Comparison of ENCODE assay signal across 8 cellular contexts in genomic region chr15:92903956-92904831, GRCh38. TPM values are rescaled to one million over a fixed set of nuclear protein-coding genes. Genes with fewer than 3 reads are reported as not detected.
DNase-seq lines count a peak whose midpoint lies in the region; ATAC-seq and TF ChIP-seq lines count a peak whose summit lies in the region.

No MANE protein-coding gene starts in this region.

- H3K9me3 Mint-ChIP-seq in activated naive CD4-positive, alpha-beta T cell treated with anti-CD3 and anti-CD28 coated beads, Interleukin-2, amount 50 U/mL, for 24 hours = peaks cover 4% of the 10 kb centered on the region

- H3K9ac ChIP-seq in SK-N-MC (ENCODE audit: insufficient read length) = peak overlapping the region; percentile 97

- H3K27ac ChIP-seq in SK-N-MC (peak overlapping the region; percentile 100), suprapubic skin (peak overlapping the region; percentile 97)

- peaks cover 66% of the 10 kb centered on the region for H3K4me1 Mint-ChIP-seq in activated naive CD4-positive, alpha-beta T cell treated with anti-CD3 and anti-CD28 coated beads, Interleukin-2, amount 50 U/mL, for 24 hours

- H3K36me3 Mint-ChIP-seq in activated naive CD4-positive, alpha-beta T cell treated with anti-CD3 and anti-CD28 coated beads, Interleukin-2, amount 50 U/mL, for 24 hours = peaks cover 29% of the 10 kb centered on the region

- H3K9me3 ChIP-seq in SK-N-MC (ENCODE audit: low read depth, low read length) = no peaks in the 10 kb centered on the region
- H3K9me3 ChIP-seq in suprapubic skin = no peaks in the 10 kb centered on the region

- H3K4me3 ChIP-seq in GM08714 (ENCODE audit: low read length) (peak overlapping the region; percentile 99), SK-N-MC (peak overlapping the region; percentile 92), suprapubic skin (peak overlapping the region; percentile 62)

- TF ChIP-seq POLR2A in suprapubic skin (IDR thresholded peaks at IDR 0.05) = peak; percentile 34 to 84

- H3K36me3 ChIP-seq in SK-N-MC (ENCODE audit: insufficient read depth, low read length) (peaks cover 49% of the 10 kb centered on the region), suprapubic skin (no peaks in the 10 kb centered on the region)

- no peaks in the 10 kb centered on the region for H3K27me3 Mint-ChIP-seq in activated naive CD4-positive, alpha-beta T cell treated with anti-CD3 and anti-CD28 coated beads, Interleukin-2, amount 50 U/mL, for 24 hours

- DNase-seq in NCI-H1048 (lab: John Stamatoyannopoulos, UW) (peak; percentile 99), SK-N-MC (ENCODE audit: low read depth, low spot score) (peak; percentile 95), globus pallidus (ENCODE audit: low spot score) (peak; percentile 99), nucleus accumbens (lab: John Stamatoyannopoulos, UW) (peak; percentile 86 to 100 (median 99)), suprapubic skin (ENCODE audit: low spot score in 2 of 2) (peak; percentile 99)

- no peaks in the 10 kb centered on the region for H3K27me3 ChIP-seq in suprapubic skin

- WGBS in suprapubic skin = under 1% methylated on average over 39 of the region's 50 CpGs

- peak overlapping the region; percentile 95 for H3K4me3 Mint-ChIP-seq in activated naive CD4-positive, alpha-beta T cell treated with anti-CD3 and anti-CD28 coated beads, Interleukin-2, amount 50 U/mL, for 24 hours

- H3K4me1 ChIP-seq in suprapubic skin = peaks cover 63% of the 10 kb centered on the region

- peak overlapping the region; percentile 100 for H3K27ac Mint-ChIP-seq in activated naive CD4-positive, alpha-beta T cell treated with anti-CD3 and anti-CD28 coated beads, Interleukin-2, amount 50 U/mL, for 24 hours

- no peak for TF ChIP-seq CTCF in suprapubic skin (IDR thresholded peaks at IDR 0.05)

- ATAC-seq in HG02588 (IDR thresholded peaks at IDR 0.05; ENCODE audit: unreplicated experiment) = peak; percentile 76

- TF ChIP-seq EP300 in suprapubic skin (IDR thresholded peaks at IDR 0.05) = peak; percentile 85

RNA-seq across cellular contexts. Expression of gene CHD2, which starts 4.1 kb away (rescaled TPM):
- total RNA-seq in suprapubic skin = 100 to 1,000 TPM in 3 of 4 donors, 10 to 100 TPM in 1; 93.3 to 319 (median 127) TPM

Comparison
In these comparisons a context has a peak if more than half of its experiments do, and no peak if none do; other contexts are left out.
1. Peak in every context shown above with its lines: DNase-seq, ATAC-seq, H3K4me3 ChIP-seq and H3K27ac ChIP-seq.